8 cellular contexts compared by ENCODE assay signal in the genomic region with DNA sequence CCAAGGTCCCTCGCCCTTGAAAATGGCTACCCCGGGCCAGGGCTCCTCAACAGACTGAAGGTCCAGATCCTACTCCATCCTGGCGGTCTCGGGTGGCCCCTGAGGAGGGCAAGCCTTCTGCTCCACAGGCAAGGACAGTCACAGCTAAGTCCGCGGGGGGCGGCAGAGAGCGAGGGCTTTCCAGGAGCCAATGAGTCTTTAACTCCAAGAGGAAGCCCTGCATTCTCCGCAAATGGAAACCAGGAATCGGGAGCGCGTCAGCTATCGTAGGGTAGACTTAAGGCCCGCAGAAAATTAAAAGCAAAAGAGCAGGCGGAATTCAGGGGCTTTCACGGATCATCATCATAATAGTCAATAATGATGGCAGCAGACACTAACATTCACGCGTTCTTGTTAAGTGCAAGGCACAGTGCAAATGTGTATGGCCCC.
DNase-seq lines count a peak whose midpoint lies in the region; ATAC-seq and TF ChIP-seq lines count a peak whose summit lies in the region.

No MANE protein-coding gene starts in this region.

- H3F3A ChIP-seq in PC-3 (ENCODE audit: low read length, unreplicated experiment) = no peaks in the 10 kb centered on the region

- BruUV-seq in PC-3 (replicated peaks; lab: Mats Ljungman, UMichigan) = TSS peak; percentile 89

- H3K79me2 ChIP-seq in PC-3 (ENCODE audit: low read length) = peaks cover 34% of the 10 kb centered on the region

- H3K27ac ChIP-seq in PC-3 (ENCODE audit: low read length) (peak overlapping the region; percentile 75), esophagus muscularis mucosa (replicated peaks in 1 of 4) (peak overlapping the region; percentile 87 to 95 (median 90)), muscle layer of colon (ENCODE audit: low read depth, low read length) (peak overlapping the region; percentile 97)

- H3K4me1 ChIP-seq in PC-3 (ENCODE audit: insufficient read depth, low read length) = peaks cover 33% of the 10 kb centered on the region
- H3K4me1 ChIP-seq in esophagus muscularis mucosa = peaks cover 15 to 34% (median 33%) of the 10 kb centered on the region in 4 donors
- peaks cover 15% of the 10 kb centered on the region for H3K4me1 ChIP-seq in muscle layer of colon (ENCODE audit: insufficient read depth, low read length)

- ATAC-seq in GM21528 (IDR thresholded peaks at IDR 0.05; ENCODE audit: low FRiP score, unreplicated experiment) = peak; percentile 68
- ATAC-seq in PC-3 = peak; percentile 77
- ATAC-seq in activated T-cell treated with anti-CD3 and anti-CD28 coated beads, Interleukin-2, amount 50 U/mL, for 72 hours (replicated peaks in 1 of 2) = peak; percentile 55 to 62
- peak; percentile 64 for ATAC-seq in stimulated activated effector memory CD8-positive, alpha-beta T cell treated with anti-CD3 and anti-CD28 coated beads, Interleukin-12 subunit alpha, Interleukin-12 subunit beta, amount 100 ng/mL, for 72 hours

- peak overlapping the region; percentile 94 for H3K9ac ChIP-seq in PC-3 (ENCODE audit: low read length)
- H3K9ac ChIP-seq in muscle layer of colon (ENCODE audit: low read length) = peak overlapping the region; percentile 44

- no peaks in the 10 kb centered on the region for H3K27me3 Mint-ChIP-seq in activated T-cell treated with anti-CD3 and anti-CD28 coated beads, Interleukin-2, amount 50 U/mL, for 72 hours (ENCODE audit: low read depth)

- DNase-seq in D341Med (ENCODE audit: low spot score) (peak; percentile 30), HuH-7 (ENCODE audit: low spot score) (peak; percentile 82), PC-3 (peak; percentile 90), esophagus muscularis mucosa (ENCODE audit: extremely low spot score) (peak; percentile 99)
- DNase-seq in activated T-cell treated with anti-CD3 and anti-CD28 coated beads, Interleukin-2, amount 50 U/mL, for 72 hours = peak; percentile 78 to 83
- peak; percentile 35 to 77 for DNase-seq in stimulated activated effector memory CD8-positive, alpha-beta T cell treated with anti-CD3 and anti-CD28 coated beads, Interleukin-12 subunit alpha, Interleukin-12 subunit beta, amount 100 ng/mL, for 72 hours (ENCODE audit: low spot score in 2 of 2)

- no peaks in the 10 kb centered on the region for H3K27me3 ChIP-seq in PC-3 (ENCODE audit: low read length)
- H3K27me3 ChIP-seq in esophagus muscularis mucosa = no peaks in the 10 kb centered on the region
- H3K27me3 ChIP-seq in muscle layer of colon (ENCODE audit: control insufficient read depth in 1 of 2, insufficient read depth in 2 of 2, low read length in 2 of 2) = no peaks in the 10 kb centered on the region

- TF ChIP-seq EP300 in esophagus muscularis mucosa (IDR thresholded peaks at IDR 0.05) = no peak

- H2AFZ ChIP-seq in PC-3 (ENCODE audit: low read length) = peak overlapping the region; percentile 98

- H3K9me2 ChIP-seq in PC-3 (replicated peaks; ENCODE audit: low read length) = no peaks in the 10 kb centered on the region

- H3K36me3 Mint-ChIP-seq in activated T-cell treated with anti-CD3 and anti-CD28 coated beads, Interleukin-2, amount 50 U/mL, for 72 hours (ENCODE audit: insufficient read depth in 2 of 2) = peaks cover 3 to 7% of the 10 kb centered on the region in 2 donors
- H3K36me3 Mint-ChIP-seq in stimulated activated effector memory CD8-positive, alpha-beta T cell treated with anti-CD3 and anti-CD28 coated beads, Interleukin-12 subunit alpha, Interleukin-12 subunit beta, amount 100 ng/mL, for 72 hours = peaks cover 18% of the 10 kb centered on the region

- peak overlapping the region; percentile 82 for H3K27ac Mint-ChIP-seq in activated T-cell treated with anti-CD3 and anti-CD28 coated beads, Interleukin-2, amount 50 U/mL, for 72 hours
- H3K27ac Mint-ChIP-seq in stimulated activated effector memory CD8-positive, alpha-beta T cell treated with anti-CD3 and anti-CD28 coated beads, Interleukin-12 subunit alpha, Interleukin-12 subunit beta, amount 100 ng/mL, for 72 hours = peak overlapping the region; percentile 93

- 3% methylated on average over 15 of the region's 18 CpGs for whole genome bisulfite sequencing in esophagus muscularis mucosa

- H3K36me3 ChIP-seq in PC-3 (ENCODE audit: low read depth, low read length) (no peaks in the 10 kb centered on the region), esophagus muscularis mucosa (no peaks in the 10 kb centered on the region), muscle layer of colon (ENCODE audit: insufficient read depth, low read length) (no peaks in the 10 kb centered on the region)

- H4K20me1 ChIP-seq in PC-3 (ENCODE audit: low read length) = no peaks in the 10 kb centered on the region

- peak overlapping the region; percentile 93 for H3K4me3 ChIP-seq in PC-3 (ENCODE audit: low read length)
- peak overlapping the region; percentile 61 to 88 (median 79) for H3K4me3 ChIP-seq in esophagus muscularis mucosa
- H3K4me3 ChIP-seq in muscle layer of colon (ENCODE audit: low read depth in 1 of 2, low read length in 2 of 2) = peak overlapping the region; percentile 92 to 94

- peaks cover 75% of the 10 kb centered on the region for H3K4me1 Mint-ChIP-seq in activated T-cell treated with anti-CD3 and anti-CD28 coated beads, Interleukin-2, amount 50 U/mL, for 72 hours (ENCODE audit: low read depth)
- peaks cover 50% of the 10 kb centered on the region for H3K4me1 Mint-ChIP-seq in stimulated activated effector memory CD8-positive, alpha-beta T cell treated with anti-CD3 and anti-CD28 coated beads, Interleukin-12 subunit alpha, Interleukin-12 subunit beta, amount 100 ng/mL, for 72 hours

- H3K4me3 Mint-ChIP-seq in activated T-cell treated with anti-CD3 and anti-CD28 coated beads, Interleukin-2, amount 50 U/mL, for 72 hours = peak overlapping the region; percentile 96 to 99
- peak overlapping the region; percentile 95 for H3K4me3 Mint-ChIP-seq in stimulated activated effector memory CD8-positive, alpha-beta T cell treated with anti-CD3 and anti-CD28 coated beads, Interleukin-12 subunit alpha, Interleukin-12 subunit beta, amount 100 ng/mL, for 72 hours

- no peak for TF ChIP-seq POLR2A in esophagus muscularis mucosa (IDR thresholded peaks at IDR 0.05; ENCODE audit: low read depth)

- CTCF ChIA-PET in PC-3 (lab: Charles Lee) = interaction anchor here (0.5 to 1.3 kb wide), 7 partner anchors 12 to 280 kb away, joined by 3 to 4 read pairs (median 3); a partner anchor contains a TSS

- H3K4me2 ChIP-seq in PC-3 (ENCODE audit: low read length) = peak overlapping the region; percentile 95

- H3K9me3 Mint-ChIP-seq in activated T-cell treated with anti-CD3 and anti-CD28 coated beads, Interleukin-2, amount 50 U/mL, for 72 hours = peaks cover 4% of the 10 kb centered on the region in 2 donors
- H3K9me3 Mint-ChIP-seq in stimulated activated effector memory CD8-positive, alpha-beta T cell treated with anti-CD3 and anti-CD28 coated beads, Interleukin-12 subunit alpha, Interleukin-12 subunit beta, amount 100 ng/mL, for 72 hours = peaks cover 3% of the 10 kb centered on the region

- H3K9me3 ChIP-seq in PC-3 (ENCODE audit: low read length) (no peaks in the 10 kb centered on the region), esophagus muscularis mucosa (no peaks in the 10 kb centered on the region), muscle layer of colon (ENCODE audit: low read length) (no peaks in the 10 kb centered on the region)

- TF ChIP-seq CTCF in PC-3 (conservative IDR thresholded peaks at IDR 0.05; ENCODE audit: low read depth, low read length) = no peak
- TF ChIP-seq CTCF in esophagus muscularis mucosa (IDR thresholded peaks at IDR 0.05) = peak in 1 of 3 experiments; percentile 44

- POLR2A ChIA-PET in PC-3 (lab: Charles Lee; ENCODE audit: unreplicated experiment) = interaction anchor here (0.5 to 1.2 kb wide), 5 partner anchors 22 to 226 kb away, joined by 3 to 9 read pairs (median 4); no protein-coding TSS in a partner anchor

- intact Hi-C loops in PC-3 (cut with micrococcal nuclease) (loop anchor here (2.0 to 5.0 kb wide), 4 partner anchors 57 to 246 kb away; a partner anchor contains a TSS), esophagus muscularis mucosa (cut with DNase I) (loop anchor here (5.0 to 10.0 kb wide), 2 partner anchors 144 to 193 kb away; a partner anchor contains a TSS)

Comparison
In these comparisons a context has a peak if more than half of its experiments do, and no peak if none do; other contexts are left out.
1. Peak in every context shown above with its lines: DNase-seq, ATAC-seq, H3K4me3 ChIP-seq and H3K27ac ChIP-seq.
2. DNase-seq: peak in every context shown above with its lines; median percentile 99 in esophagus muscularis mucosa; 90 in PC-3; 82 in HuH-7; 80 in activated T-cell treated with anti-CD3 and anti-CD28 coated beads, Interleukin-2, amount 50 U/mL, for 72 hours; 56 in stimulated activated effector memory CD8-positive, alpha-beta T cell treated with anti-CD3 and anti-CD28 coated beads, Interleukin-12 subunit alpha, Interleukin-12 subunit beta, amount 100 ng/mL, for 72 hours; 30 in D341Med.